ENCODE assay signal across 10 cellular contexts in genomic region chr16:84820771-84821170, GRCh38. TPM values are rescaled to one million over a fixed set of nuclear protein-coding genes. Genes with fewer than 3 reads are reported as not detected.
DNase-seq lines count a peak whose midpoint lies in the region; TF ChIP-seq lines count a peak whose summit lies in the region.
"Had no signal": no experiment of that assay in that cellular context is flagged by ENCODE, and none has a peak within 500 bp of the region (broad histone marks: within the 10 kb centered on the region; RNA-seq: fewer than 3 reads in every experiment).

No MANE protein-coding gene starts in this region.

- H3K9me3 ChIP-seq in NT2/D1 (ENCODE audit: insufficient read depth, low read length), result no peaks in the 10 kb centered on the region
- H3K9me3 ChIP-seq in parathyroid adenoma (ENCODE audit: control insufficient read depth, low read length), result no peaks in the 10 kb centered on the region

- H3K4me3 ChIP-seq in AG04449 (ENCODE audit: low read depth, low read length), result peak overlapping the region; percentile 72
- H3K4me3 ChIP-seq in NT2/D1 (ENCODE audit: insufficient read length, low read depth), result no peak overlapping the region
- H3K4me3 ChIP-seq in fibroblast of the aortic adventitia (ENCODE audit: low read depth, low read length), result peak overlapping the region; percentile 72
- no peak overlapping the region for H3K4me3 ChIP-seq in parathyroid adenoma (ENCODE audit: low read depth, low read length)

- DNase-seq in AG04449 (ENCODE audit: low read depth, low spot score), result no peak
- DNase-seq in NT2/D1 (ENCODE audit: low read depth, low spot score), result no peak
- DNase-seq in fibroblast of the aortic adventitia (ENCODE audit: low read depth), result no peak
- DNase-seq in DMS 273 (lab: John Stamatoyannopoulos, UW; ENCODE audit: unreplicated experiment), result no peak
- DNase-seq in cerebellar cortex (ENCODE audit: low spot score), result no peak
- no peak for DNase-seq in ureter (ENCODE audit: low spot score)
- no peak for DNase-seq in NCI-H187 (lab: John Stamatoyannopoulos, UW)
- DNase-seq: stimulated activated CD4-positive, alpha-beta T cell treated with anti-CD3 and anti-CD28 coated beads, Interleukin-15, amount 100 ng/mL, for 24 hours; T-helper 1 cell had no signal

- H3K9ac ChIP-seq in NT2/D1 (ENCODE audit: insufficient read length, low read depth) (peak overlapping the region; percentile 1), parathyroid adenoma (no peak overlapping the region)

- TF ChIP-seq CTCF in AG04449 (IDR thresholded peaks at IDR 0.05; ENCODE audit: insufficient read depth, low read length, missing control alignments) (no peak), fibroblast of the aortic adventitia (IDR thresholded peaks at IDR 0.05; ENCODE audit: insufficient read depth, low read length) (no peak), parathyroid adenoma (IDR thresholded peaks at IDR 0.05) (no peak)

- H3K79me2 ChIP-seq in parathyroid adenoma, result no peaks in the 10 kb centered on the region

- H3K27me3 ChIP-seq in NT2/D1 (ENCODE audit: insufficient read depth, insufficient read length) (peaks cover 42% of the 10 kb centered on the region), parathyroid adenoma (ENCODE audit: control insufficient read depth, insufficient read depth, low read length) (no peaks in the 10 kb centered on the region)

- H3K36me3 ChIP-seq in NT2/D1 (ENCODE audit: insufficient read depth, insufficient read length, low read length), result no peaks in the 10 kb centered on the region
- H3K36me3 ChIP-seq in parathyroid adenoma (ENCODE audit: control insufficient read depth, insufficient read depth, low read length), result no peaks in the 10 kb centered on the region

- H3K27ac ChIP-seq in parathyroid adenoma, result peak overlapping the region; percentile 15

- peaks cover 12% of the 10 kb centered on the region for H3K4me1 ChIP-seq in NT2/D1 (ENCODE audit: insufficient read depth, insufficient read length)
- no peaks in the 10 kb centered on the region for H3K4me1 ChIP-seq in parathyroid adenoma

- no peak overlapping the region for H3K4me2 ChIP-seq in parathyroid adenoma (ENCODE audit: low read length)

- H2AFZ ChIP-seq in parathyroid adenoma, result no peak overlapping the region

- CTCF ChIA-PET in AG04449 (lab: Yijun Ruan, JAX), result interaction anchor here (1.4 kb wide), 1 partner anchor 66 kb away, joined by 4 read pairs; no protein-coding TSS in a partner anchor

- POLR2A ChIA-PET in AG04449 (lab: Yijun Ruan, JAX), result interaction anchor here (1.1 to 1.9 kb wide), 7 partner anchors 8 to 174 kb away, joined by 3 to 20 read pairs (median 6); no protein-coding TSS in a partner anchor

RNA-seq across cellular contexts. Expression of gene CRISPLD2, which starts 1.0 kb away (rescaled TPM):
- total RNA-seq in fibroblast of the aortic adventitia (ENCODE audit: low replicate concordance) (0.99 and 29.3 TPM in 2 replicates), ureter (192 TPM)

Comparison
In these comparisons a context has a peak if more than half of its experiments do, and no peak if none do; other contexts are left out.
1. H3K4me3 ChIP-seq: peak in AG04449 (single experiment) and fibroblast of the aortic adventitia (single experiment); none in NT2/D1 (single experiment) and parathyroid adenoma (single experiment).